In genomic region chr2:12314119-12314735, GRCh38 we compare ENCODE assay signal across 1 cellular context.
TF ChIP-seq lines count a peak whose summit lies in the region.

No MANE protein-coding gene starts in this region.

TF ChIP-seq in IMR-90, 13 proteins besides CTCF, POLR2A, EP300 and RAD21 (continued from another document):
- TF ChIP-seq ELK1 (IDR thresholded peaks at IDR 0.05; ENCODE audit: borderline replicate concordance, low read depth, low read length): no peak
- no peak for TF ChIP-seq SMC3 (IDR thresholded peaks at IDR 0.05; ENCODE audit: low read depth, low read length)
- TF ChIP-seq FOS (IDR thresholded peaks at IDR 0.05; ENCODE audit: low read depth, low read length): no peak
- TF ChIP-seq CHD1 (IDR thresholded peaks at IDR 0.05; ENCODE audit: low read depth, low read length): no peak
- TF ChIP-seq MAFK (IDR thresholded peaks at IDR 0.05; ENCODE audit: low read depth, low read length): no peak
